Comparison of ENCODE assay signal across 8 cellular contexts in the genomic region with DNA sequence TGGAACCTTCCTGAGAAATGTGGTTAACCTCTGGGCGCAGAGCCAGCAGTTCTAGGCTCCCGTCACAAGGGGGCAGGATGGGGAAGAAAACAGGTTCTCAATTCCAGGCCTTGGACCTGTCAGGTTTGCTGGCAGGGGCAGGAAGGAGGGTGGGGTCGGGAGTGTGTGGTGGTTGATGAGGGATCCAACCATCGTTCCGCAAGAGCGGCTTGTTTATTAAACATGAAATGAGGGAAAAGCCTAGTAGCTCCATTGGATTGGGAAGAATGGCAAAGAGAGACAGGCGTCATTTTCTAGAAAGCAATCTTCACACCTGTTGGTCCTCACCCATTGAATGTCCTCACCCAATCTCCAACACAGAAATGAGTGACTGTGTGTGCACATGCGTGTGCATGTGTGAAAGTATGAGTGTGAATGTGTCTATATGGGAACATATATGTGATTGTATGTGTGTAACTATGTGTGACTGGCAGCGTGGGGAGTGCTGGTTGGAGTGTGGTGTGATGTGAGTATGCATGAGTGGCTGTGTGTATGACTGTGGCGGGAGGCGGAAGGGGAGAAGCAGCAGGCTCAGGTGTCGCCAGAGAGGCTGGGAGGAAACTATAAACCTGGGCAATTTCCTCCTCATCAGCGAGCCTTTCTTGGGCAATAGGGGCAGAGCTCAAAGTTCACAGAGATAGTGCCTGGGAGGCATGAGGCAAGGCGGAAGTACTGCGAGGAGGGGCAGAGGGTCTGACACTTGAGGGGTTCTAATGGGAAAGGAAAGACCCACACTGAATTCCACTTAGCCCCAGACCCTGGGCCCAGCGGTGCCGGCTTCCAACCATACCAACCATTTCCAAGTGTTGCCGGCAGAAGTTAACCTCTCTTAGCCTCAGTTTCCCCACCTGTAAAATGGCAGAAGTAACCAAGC. TPM values are rescaled to one million over a fixed set of nuclear protein-coding genes. Genes with fewer than 3 reads are reported as not detected.
DNase-seq lines count a peak whose midpoint lies in the region; ATAC-seq, FAIRE-seq and TF ChIP-seq lines count a peak whose summit lies in the region.

No MANE protein-coding gene starts in this region.

- H3K27me3 Mint-ChIP-seq in activated CD4-positive, alpha-beta T cell treated with anti-CD3 and anti-CD28 coated beads for 36 hours = no peaks in the 10 kb centered on the region

- POLR2A ChIA-PET in activated CD4-positive, alpha-beta T cell treated with anti-CD3 and anti-CD28 coated beads for 36 hours (lab: Charles Lee) = no interaction called here
- POLR2A ChIA-PET in HepG2 (lab: Yijun Ruan, JAX) = interaction anchor here (0.7 to 2.3 kb wide), 5 partner anchors 19 to 59 kb away, joined by 3 to 32 read pairs (median 4); a partner anchor contains a TSS

- no TSS peak for BruUV-seq in HepG2 (replicated peaks; lab: Mats Ljungman, UMichigan)

- peak; percentile 99 for FAIRE-seq in HepG2 (lab: Jason Lieb, UNC)

- H3K4me1 Mint-ChIP-seq in activated CD4-positive, alpha-beta T cell treated with anti-CD3 and anti-CD28 coated beads for 36 hours = peaks cover 18% of the 10 kb centered on the region

- CTCF ChIA-PET in activated CD4-positive, alpha-beta T cell treated with anti-CD3 and anti-CD28 coated beads for 36 hours (lab: Charles Lee) = interaction anchor here (0.5 to 3.8 kb wide), 21 partner anchors 8 to 571 kb away, joined by 3 to 31 read pairs (median 4); no protein-coding TSS in a partner anchor
- CTCF ChIA-PET in HepG2 (lab: Yijun Ruan, JAX; ENCODE audit: low intra/inter-chr PET ratio, low total read pairs) = interaction anchor here (0.9 to 4.2 kb wide), 7 partner anchors 8 to 135 kb away, joined by 3 to 59 read pairs (median 8); a partner anchor contains a TSS

- no peaks in the 10 kb centered on the region for H3K36me3 ChIP-seq in colonic mucosa
- no peaks in the 10 kb centered on the region for H3K36me3 ChIP-seq in HepG2 (replicated peaks in 1 of 2; ENCODE audit: control insufficient read depth in 1 of 2, insufficient read depth in 2 of 2, low read length in 2 of 2)

- no peak for TF ChIP-seq POLR2A in HepG2 (IDR thresholded peaks at IDR 0.05; ENCODE audit: insufficient read depth in 1 of 2, low read depth in 2 of 2, low read length in 2 of 2)

- H3K27me3 ChIP-seq in colonic mucosa (no peaks in the 10 kb centered on the region), HepG2 (ENCODE audit: control insufficient read depth in 1 of 2, insufficient read depth in 2 of 2, low read length in 2 of 2) (peaks cover 0 to 29% of the 10 kb centered on the region in 2 experiments; a peak in 2 of 5 replicates)

- H3K9ac ChIP-seq in colonic mucosa (ENCODE audit: low read depth in 2 of 2, low read length in 2 of 2) (peak overlapping the region in 1 of 2 donors; percentile 35), HepG2 (ENCODE audit: insufficient read depth, low read depth, low read length) (no peak overlapping the region)

- H3K4me1 ChIP-seq in colonic mucosa = peaks cover 22% of the 10 kb centered on the region
- H3K4me1 ChIP-seq in HepG2 (ENCODE audit: insufficient read depth, low read length) = peaks cover 30% of the 10 kb centered on the region

- TF ChIP-seq RAD21 in HepG2 (CRISPR knock-in tag; IDR thresholded peaks at IDR 0.05) = peak; percentile 97

- DNase-seq in GDM1 (lab: John Stamatoyannopoulos, UW) = peak; percentile 69
- DNase-seq in NCI-H345 treated with DMSO at 0.1 percent for 48 hours (lab: John Stamatoyannopoulos, UW; ENCODE audit: unreplicated experiment) = peak; percentile 64
- peak; percentile 86 for DNase-seq in activated CD4-positive, alpha-beta T cell treated with anti-CD3 and anti-CD28 coated beads for 36 hours
- peak; percentile 98 for DNase-seq in colonic mucosa
- DNase-seq in HepG2 (ENCODE audit: low spot score) = peak; percentile 77
- DNase-seq in stimulated activated CD4-positive, alpha-beta T cell treated with anti-CD3 and anti-CD28 coated beads, Interleukin-4, amount 100 ng/mL, for 48 hours (ENCODE audit: low read depth in 2 of 2) = peak; percentile 71 to 74

- WGBS in HepG2 (ENCODE audit: low lambda C conversion rate) = 14% methylated on average over 18 of the region's 18 CpGs

- H3K9me3 Mint-ChIP-seq in activated CD4-positive, alpha-beta T cell treated with anti-CD3 and anti-CD28 coated beads for 36 hours (ENCODE audit: low read depth) = no peaks in the 10 kb centered on the region

- peak overlapping the region; percentile 45 for H3K27ac Mint-ChIP-seq in activated CD4-positive, alpha-beta T cell treated with anti-CD3 and anti-CD28 coated beads for 36 hours

- H2AFZ ChIP-seq in HepG2 (ENCODE audit: low read length) = no peak overlapping the region

- no peak overlapping the region for H3K4me3 Mint-ChIP-seq in activated CD4-positive, alpha-beta T cell treated with anti-CD3 and anti-CD28 coated beads for 36 hours

- in situ Hi-C loops in HepG2 (cut with HindIII; ENCODE audit: extremely low pct_ligation_motif_present, low pct_unique_long_range_greater_than_20kb) = loop anchor here (5.0 kb wide), 2 partner anchors 58 to 98 kb away; no protein-coding TSS in a partner anchor

- TF ChIP-seq EP300 in HepG2 (IDR thresholded peaks at IDR 0.05; ENCODE audit: low read depth in 2 of 2, low read length in 2 of 2) = peak in 1 of 2 experiments; percentile 17; a peak in 1 of 4 replicates
- TF ChIP-seq EP300 in HepG2 (CRISPR knock-in tag; IDR thresholded peaks at IDR 0.05; ENCODE audit: borderline replicate concordance) = peak; percentile 52; the same call in 1 of the 2 replicates

- no peaks in the 10 kb centered on the region for H4K20me1 ChIP-seq in HepG2 (ENCODE audit: insufficient read depth, low read length)

- H3K4me2 ChIP-seq in HepG2 (ENCODE audit: low read depth, low read length) = peak overlapping the region; percentile 55

- no peaks in the 10 kb centered on the region for H3K79me2 ChIP-seq in HepG2 (ENCODE audit: insufficient read depth, low read length)

- peak; percentile 89 for TF ChIP-seq CTCF in colonic mucosa (IDR thresholded peaks at IDR 0.05)
- peak; percentile 98 for TF ChIP-seq CTCF in HepG2 (CRISPR knock-in tag; IDR thresholded peaks at IDR 0.05)

- H3K4me3 ChIP-seq in colonic mucosa (no peak overlapping the region), HepG2 (replicated peaks in 1 of 3; ENCODE audit: insufficient read depth in 1 of 3, low read depth in 2 of 3, low read length in 3 of 3) (no peak overlapping the region; a peak in 2 of 6 replicates)

- H3K9me3 ChIP-seq in colonic mucosa (no peaks in the 10 kb centered on the region), HepG2 (ENCODE audit: low read length) (no peaks in the 10 kb centered on the region)

- ATAC-seq in HG03097 (IDR thresholded peaks at IDR 0.05; ENCODE audit: low FRiP score, unreplicated experiment) = peak; percentile 64
- ATAC-seq in activated CD4-positive, alpha-beta T cell treated with anti-CD3 and anti-CD28 coated beads for 36 hours = peak; percentile 82
- peak; percentile 78 for ATAC-seq in HepG2
- ATAC-seq in GM19455 (IDR thresholded peaks at IDR 0.05; ENCODE audit: unreplicated experiment) = no peak

- H3K27ac ChIP-seq in colonic mucosa (peak overlapping the region; percentile 69), HepG2 (ENCODE audit: extremely low read length, insufficient read depth, low read length) (no peak overlapping the region)

- intact Hi-C loops in activated CD4-positive, alpha-beta T cell treated with anti-CD3 and anti-CD28 coated beads for 36 hours (cut with DNase I, micrococcal nuclease) = loop anchor here (1.0 to 2.0 kb wide), 8 partner anchors 56 to 158 kb away; no protein-coding TSS in a partner anchor
- intact Hi-C loops in colonic mucosa (cut with DNase I) = loop anchor here (2.0 kb wide), 2 partner anchors 59 to 135 kb away; no protein-coding TSS in a partner anchor
- intact Hi-C loops in HepG2 (cut with micrococcal nuclease; ENCODE audit: unreplicated experiment) = loop anchor here (1.0 to 10.0 kb wide), 4 partner anchors 56 to 231 kb away; no protein-coding TSS in a partner anchor

- H3K36me3 Mint-ChIP-seq in activated CD4-positive, alpha-beta T cell treated with anti-CD3 and anti-CD28 coated beads for 36 hours (ENCODE audit: low read depth) = peaks cover 4% of the 10 kb centered on the region

RNA-seq across cellular contexts. Expression of a gene that starts 29.6 kb away (rescaled TPM):
- 100 to 1,000 TPM; 298 to 464 TPM for total RNA-seq in activated CD4-positive, alpha-beta T cell treated with anti-CD3 and anti-CD28 coated beads for 36 hours
- total RNA-seq in colonic mucosa = 100 to 1,000 TPM; 252 to 372 TPM
- total RNA-seq in HepG2 (2016; rRNA removed; fragmentation: Illumina TruSeq; extraction: Trizol) = 684 and 1,115 TPM in 2 replicates
- 87.6 and 93.5 TPM in 2 replicates for total RNA-seq in HepG2 (2016; cell fraction: cytosol; rRNA removed; fragmentation: Illumina TruSeq; extraction: Trizol; ENCODE audit: low read depth)
- 702 and 1,085 TPM in 2 replicates for total RNA-seq in HepG2 (2016; cell fraction: insoluble cytoplasmic fraction; rRNA removed; fragmentation: Illumina TruSeq; extraction: Trizol)
- total RNA-seq in HepG2 (2016; cell fraction: membrane; rRNA removed; fragmentation: Illumina TruSeq; extraction: Trizol) = 160 and 205 TPM in 2 replicates
- 332 and 341 TPM in 2 replicates for total RNA-seq in HepG2 (2016; cell fraction: nucleus; rRNA removed; fragmentation: Illumina TruSeq; extraction: Trizol)
- polyA plus RNA-seq in HepG2 (2011; rRNA removed) = 149 and 206 TPM in 2 replicates
- polyA plus RNA-seq in HepG2 (2011; cell fraction: cytosol; rRNA removed) = 204 and 209 TPM in 2 replicates
- polyA plus RNA-seq in HepG2 (2011; cell fraction: nucleus; rRNA removed) = 336 and 345 TPM in 2 replicates
- polyA plus RNA-seq in HepG2 (2012) = 161 and 268 TPM in 2 replicates
- polyA plus RNA-seq in HepG2 (2016; cell fraction: cytosol; fragmentation: Illumina TruSeq; extraction: Trizol; ENCODE audit: low read depth) = 90.1 and 97.9 TPM in 2 replicates
- 1,067 and 1,144 TPM in 2 replicates for polyA plus RNA-seq in HepG2 (2016; cell fraction: insoluble cytoplasmic fraction; fragmentation: Illumina TruSeq; extraction: Trizol; ENCODE audit: low read depth)
- 123 and 146 TPM in 2 replicates for polyA plus RNA-seq in HepG2 (2016; cell fraction: membrane; fragmentation: Illumina TruSeq; extraction: Trizol; ENCODE audit: low read depth)
- polyA plus RNA-seq in HepG2 (2016; cell fraction: nucleus; fragmentation: Illumina TruSeq; extraction: Trizol; ENCODE audit: insufficient read depth, low read depth) = 510 and 537 TPM in 2 replicates
- 214 and 251 TPM in 2 replicates for polyA minus RNA-seq in HepG2 (2011; rRNA and poly(A)+ RNA removed; ENCODE audit: low replicate concordance)
- 55.8 and 58.4 TPM in 2 replicates for polyA minus RNA-seq in HepG2 (2011; cell fraction: cytosol; rRNA and poly(A)+ RNA removed)
- 453 and 553 TPM in 2 replicates for polyA minus RNA-seq in HepG2 (2011; cell fraction: nucleus; rRNA and poly(A)+ RNA removed)

RNA-seq across cellular contexts. Expression of a gene that starts 54.7 kb away (rescaled TPM):
- total RNA-seq in activated CD4-positive, alpha-beta T cell treated with anti-CD3 and anti-CD28 coated beads for 36 hours = 10 to 100 TPM; 31.3 to 35.9 TPM
- total RNA-seq in colonic mucosa = 100 to 1,000 TPM; 157 to 286 TPM
- total RNA-seq in HepG2 (2016; rRNA removed; fragmentation: Illumina TruSeq; extraction: Trizol) = 56.0 and 60.7 TPM in 2 replicates
- 14.1 and 14.6 TPM in 2 replicates for total RNA-seq in HepG2 (2016; cell fraction: cytosol; rRNA removed; fragmentation: Illumina TruSeq; extraction: Trizol; ENCODE audit: low read depth)
- 60.2 and 60.7 TPM in 2 replicates for total RNA-seq in HepG2 (2016; cell fraction: insoluble cytoplasmic fraction; rRNA removed; fragmentation: Illumina TruSeq; extraction: Trizol)
- 35.8 and 37.2 TPM in 2 replicates for total RNA-seq in HepG2 (2016; cell fraction: membrane; rRNA removed; fragmentation: Illumina TruSeq; extraction: Trizol)
- 39.4 and 41.1 TPM in 2 replicates for total RNA-seq in HepG2 (2016; cell fraction: nucleus; rRNA removed; fragmentation: Illumina TruSeq; extraction: Trizol)
- polyA plus RNA-seq in HepG2 (2011; rRNA removed) = 92.1 and 131 TPM in 2 replicates
- 101 and 109 TPM in 2 replicates for polyA plus RNA-seq in HepG2 (2011; cell fraction: cytosol; rRNA removed)
- 99.7 and 130 TPM in 2 replicates for polyA plus RNA-seq in HepG2 (2011; cell fraction: nucleus; rRNA removed)
- polyA plus RNA-seq in HepG2 (2012) = 25.4 and 74.5 TPM in 2 replicates
- 11.7 and 12.8 TPM in 2 replicates for polyA plus RNA-seq in HepG2 (2016; cell fraction: cytosol; fragmentation: Illumina TruSeq; extraction: Trizol; ENCODE audit: low read depth)
- 67.9 and 74.3 TPM in 2 replicates for polyA plus RNA-seq in HepG2 (2016; cell fraction: insoluble cytoplasmic fraction; fragmentation: Illumina TruSeq; extraction: Trizol; ENCODE audit: low read depth)
- 27.1 and 27.5 TPM in 2 replicates for polyA plus RNA-seq in HepG2 (2016; cell fraction: membrane; fragmentation: Illumina TruSeq; extraction: Trizol; ENCODE audit: low read depth)
- 70.1 and 78.2 TPM in 2 replicates for polyA plus RNA-seq in HepG2 (2016; cell fraction: nucleus; fragmentation: Illumina TruSeq; extraction: Trizol; ENCODE audit: insufficient read depth, low read depth)
- 52.9 and 74.7 TPM in 2 replicates for polyA minus RNA-seq in HepG2 (2011; rRNA and poly(A)+ RNA removed; ENCODE audit: low replicate concordance)
- polyA minus RNA-seq in HepG2 (2011; cell fraction: cytosol; rRNA and poly(A)+ RNA removed) = 33.1 and 37.9 TPM in 2 replicates
- polyA minus RNA-seq in HepG2 (2011; cell fraction: nucleus; rRNA and poly(A)+ RNA removed) = 23.8 and 39.9 TPM in 2 replicates
